ENCODE assay signal across 14 cellular contexts in the genomic region with DNA sequence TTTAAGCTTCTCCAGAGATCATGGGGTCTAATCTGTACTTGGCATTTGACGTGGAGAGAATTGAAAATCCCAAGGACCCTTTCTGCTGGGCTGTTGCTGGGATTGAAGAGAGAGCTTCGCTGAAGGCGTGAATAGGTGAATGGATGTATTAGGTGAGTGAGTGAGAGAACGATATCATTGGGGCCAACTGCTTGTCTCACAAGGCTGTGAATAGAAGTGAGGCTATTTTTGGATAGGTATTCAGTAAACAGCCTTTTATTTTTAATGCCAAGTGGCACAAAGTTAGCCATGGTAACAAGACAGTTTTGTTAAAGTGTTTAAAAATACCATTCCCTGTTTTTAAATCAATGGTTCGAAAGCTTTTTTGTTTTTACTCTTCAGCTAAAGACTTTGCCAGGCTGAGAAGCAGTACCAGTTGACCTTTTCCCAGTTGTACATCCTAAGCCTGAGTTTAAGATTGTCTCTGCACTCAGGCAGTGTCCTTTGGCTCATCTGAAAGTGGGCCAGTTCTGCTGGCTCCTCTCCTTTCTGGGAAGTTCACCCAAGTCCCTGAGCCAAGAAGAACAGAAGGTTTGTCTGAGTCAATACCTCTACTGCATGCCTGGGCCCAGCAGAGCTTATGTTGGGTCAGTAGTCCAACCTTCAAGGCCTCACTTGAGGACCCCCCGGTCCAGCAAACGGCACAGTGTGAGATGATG.
A peak's percentile ranks its signal among the peaks of the same experiment; 100 is the strongest.
DNase-seq lines count a peak whose midpoint lies in the region; ATAC-seq and TF ChIP-seq lines count a peak whose summit lies in the region.
"Had no signal": no experiment of that assay in that cellular context is flagged by ENCODE, and none has a peak within 500 bp of the region (broad histone marks: within the 10 kb centered on the region; RNA-seq: fewer than 3 reads in every experiment).

No MANE protein-coding gene starts in this region.

- 21 to 42% methylated on average over 5 of the region's 7 CpGs for WGBS in gastroesophageal sphincter (ENCODE audit: low coverage in 1 of 2), 2 donors

- no peaks in the 10 kb centered on the region for H3K36me3 ChIP-seq in SJSA1
- no peaks in the 10 kb centered on the region for H3K36me3 ChIP-seq in gastroesophageal sphincter
- no peaks in the 10 kb centered on the region for H3K36me3 ChIP-seq in brain microvascular endothelial cell (replicated peaks)

- no peak for TF ChIP-seq POLR2A in gastroesophageal sphincter (IDR thresholded peaks at IDR 0.05)

- no peak overlapping the region for H3K27ac Mint-ChIP-seq in nephron progenitor cell
- no peak overlapping the region for H3K27ac Mint-ChIP-seq in stimulated activated effector memory CD8-positive, alpha-beta T cell treated with anti-CD3 and anti-CD28 coated beads, Interleukin-12 subunit alpha, Interleukin-12 subunit beta, amount 100 ng/mL, for 72 hours
- H3K27ac Mint-ChIP-seq: stimulated activated memory B cell treated with anti-CD40 and anti-IgM and Interleukin-4, amounts not matched to agents 10 μg/mL and 1 μg/mL and 100 μg/mL, for 72 hours had no signal

- H3K4me1 ChIP-seq in SJSA1 (replicated peaks): peaks cover 51% of the 10 kb centered on the region
- H3K4me1 ChIP-seq in gastroesophageal sphincter: peaks cover 4 to 96% (median 40%) of the 10 kb centered on the region in 3 donors

- no peak for TF ChIP-seq EP300 in gastroesophageal sphincter (IDR thresholded peaks at IDR 0.05)

- in situ Hi-C loops in brain microvascular endothelial cell (cut with HindIII; ENCODE audit: low pct_ligation_motif_present, low sequenced_read_pairs): no loop called here

- intact Hi-C loops in posterior vena cava (cut with DNase I): no loop called here

- peak; percentile 75 for ATAC-seq in gastroesophageal sphincter
- no peak for ATAC-seq in stimulated activated effector memory CD8-positive, alpha-beta T cell treated with anti-CD3 and anti-CD28 coated beads, Interleukin-12 subunit alpha, Interleukin-12 subunit beta, amount 100 ng/mL, for 72 hours
- ATAC-seq: stimulated activated memory B cell treated with anti-CD40 and anti-IgM and Interleukin-4, amounts not matched to agents 10 μg/mL and 1 μg/mL and 100 μg/mL, for 72 hours had no signal

- H3K9me3 ChIP-seq in SJSA1 (replicated peaks) (no peaks in the 10 kb centered on the region), gastroesophageal sphincter (no peaks in the 10 kb centered on the region)

- H3K27ac ChIP-seq in SJSA1: peak overlapping the region; percentile 6
- H3K27ac ChIP-seq in gastroesophageal sphincter: peak overlapping the region; percentile 30 to 85 (median 80)
- no peak overlapping the region for H3K27ac ChIP-seq in brain microvascular endothelial cell
- H3K27ac ChIP-seq: C4-2B had no signal

- peak; percentile 62 for DNase-seq in AG20443 (ENCODE audit: low spot score)
- DNase-seq in SJSA1 (ENCODE audit: low read depth in 1 of 2, low spot score in 2 of 2): peak in 1 of 2 experiments; percentile 34
- peak; percentile 85 for DNase-seq in posterior vena cava (ENCODE audit: low spot score)
- DNase-seq in brain microvascular endothelial cell: no peak
- DNase-seq in nephron progenitor cell: no peak
- no peak for DNase-seq in stimulated activated effector memory CD8-positive, alpha-beta T cell treated with anti-CD3 and anti-CD28 coated beads, Interleukin-12 subunit alpha, Interleukin-12 subunit beta, amount 100 ng/mL, for 72 hours (ENCODE audit: low spot score in 2 of 2)
- no peak for DNase-seq in OCI-M1 (lab: John Stamatoyannopoulos, UW)
- DNase-seq: effector CD4-positive, alpha-beta T cell; NCI-H69; T-helper 9 cell had no signal

- H3K4me3 Mint-ChIP-seq in nephron progenitor cell: no peak overlapping the region
- no peak overlapping the region for H3K4me3 Mint-ChIP-seq in stimulated activated effector memory CD8-positive, alpha-beta T cell treated with anti-CD3 and anti-CD28 coated beads, Interleukin-12 subunit alpha, Interleukin-12 subunit beta, amount 100 ng/mL, for 72 hours
- H3K4me3 Mint-ChIP-seq: stimulated activated memory B cell treated with anti-CD40 and anti-IgM and Interleukin-4, amounts not matched to agents 10 μg/mL and 1 μg/mL and 100 μg/mL, for 72 hours had no signal

- H3K4me1 Mint-ChIP-seq in nephron progenitor cell: peaks cover 89% of the 10 kb centered on the region
- no peaks in the 10 kb centered on the region for H3K4me1 Mint-ChIP-seq in stimulated activated effector memory CD8-positive, alpha-beta T cell treated with anti-CD3 and anti-CD28 coated beads, Interleukin-12 subunit alpha, Interleukin-12 subunit beta, amount 100 ng/mL, for 72 hours
- H3K4me1 Mint-ChIP-seq: stimulated activated memory B cell treated with anti-CD40 and anti-IgM and Interleukin-4, amounts not matched to agents 10 μg/mL and 1 μg/mL and 100 μg/mL, for 72 hours had no signal

- TF ChIP-seq CTCF in gastroesophageal sphincter (IDR thresholded peaks at IDR 0.05) (no peak), brain microvascular endothelial cell (IDR thresholded peaks at IDR 0.05; ENCODE audit: low read depth, low read length, missing control alignments) (no peak), nephron progenitor cell (IDR thresholded peaks at IDR 0.05) (no peak)

- no peaks in the 10 kb centered on the region for H3K36me3 Mint-ChIP-seq in nephron progenitor cell (ENCODE audit: low read depth)
- H3K36me3 Mint-ChIP-seq in stimulated activated effector memory CD8-positive, alpha-beta T cell treated with anti-CD3 and anti-CD28 coated beads, Interleukin-12 subunit alpha, Interleukin-12 subunit beta, amount 100 ng/mL, for 72 hours: no peaks in the 10 kb centered on the region
- H3K36me3 Mint-ChIP-seq: stimulated activated memory B cell treated with anti-CD40 and anti-IgM and Interleukin-4, amounts not matched to agents 10 μg/mL and 1 μg/mL and 100 μg/mL, for 72 hours had no signal

- no peaks in the 10 kb centered on the region for H3K27me3 ChIP-seq in SJSA1 (replicated peaks)
- no peaks in the 10 kb centered on the region for H3K27me3 ChIP-seq in gastroesophageal sphincter
- no peaks in the 10 kb centered on the region for H3K27me3 ChIP-seq in brain microvascular endothelial cell (replicated peaks)

- H3K9me3 Mint-ChIP-seq in nephron progenitor cell: no peaks in the 10 kb centered on the region
- no peaks in the 10 kb centered on the region for H3K9me3 Mint-ChIP-seq in stimulated activated effector memory CD8-positive, alpha-beta T cell treated with anti-CD3 and anti-CD28 coated beads, Interleukin-12 subunit alpha, Interleukin-12 subunit beta, amount 100 ng/mL, for 72 hours
- H3K9me3 Mint-ChIP-seq: stimulated activated memory B cell treated with anti-CD40 and anti-IgM and Interleukin-4, amounts not matched to agents 10 μg/mL and 1 μg/mL and 100 μg/mL, for 72 hours had no signal

- H3K4me3 ChIP-seq in SJSA1 (no peak overlapping the region), gastroesophageal sphincter (no peak overlapping the region), brain microvascular endothelial cell (ENCODE audit: low read depth, low read length) (no peak overlapping the region)
- H3K4me3 ChIP-seq: skin epidermis had no signal

- peaks cover 11% of the 10 kb centered on the region for H3K27me3 Mint-ChIP-seq in nephron progenitor cell (ENCODE audit: low read depth, poor library complexity)
- H3K27me3 Mint-ChIP-seq: stimulated activated memory B cell treated with anti-CD40 and anti-IgM and Interleukin-4, amounts not matched to agents 10 μg/mL and 1 μg/mL and 100 μg/mL, for 72 hours had no signal

Comparison
In these comparisons a context has a peak if more than half of its experiments do, and no peak if none do; other contexts are left out.
1. DNase-seq: peak in AG20443 (single experiment) and posterior vena cava (single experiment); none in brain microvascular endothelial cell (single experiment), nephron progenitor cell (single experiment), stimulated activated effector memory CD8-positive, alpha-beta T cell treated with anti-CD3 and anti-CD28 coated beads, Interleukin-12 subunit alpha, Interleukin-12 subunit beta, amount 100 ng/mL, for 72 hours (0 of 2) and OCI-M1 (single experiment).